ENCODE assay signal across 9 cellular contexts in genomic region chr17:7296189-7296861, GRCh38. TPM values are rescaled to one million over a fixed set of nuclear protein-coding genes. Genes with fewer than 3 reads are reported as not detected.
DNase-seq lines count a peak whose midpoint lies in the region; ATAC-seq and TF ChIP-seq lines count a peak whose summit lies in the region.
"Had no signal": no experiment of that assay in that cellular context is flagged by ENCODE, and none has a peak within 500 bp of the region (broad histone marks: within the 10 kb centered on the region; RNA-seq: fewer than 3 reads in every experiment).

No MANE protein-coding gene starts in this region.

- peaks cover 44% of the 10 kb centered on the region for H3K27me3 Mint-ChIP-seq in activated naive CD8-positive, alpha-beta T cell treated with anti-CD3 and anti-CD28 coated beads, Interleukin-2, amount 10 ng/mL, durations not matched to agents 7 days and 5 days

- TF ChIP-seq CTCF in LNCaP clone FGC (IDR thresholded peaks at IDR 0.05; ENCODE audit: control insufficient read depth, extremely low read depth, insufficient read depth) (peak; percentile 82), SK-N-SH (IDR thresholded peaks at IDR 0.05) (peak; percentile 88), heart left ventricle (IDR thresholded peaks at IDR 0.05) (peak; percentile 87 to 98 (median 95))

- no peak for TF ChIP-seq EP300 in SK-N-SH (IDR thresholded peaks at IDR 0.05; ENCODE audit: borderline replicate concordance in 1 of 2, low read depth in 1 of 2, low read length in 1 of 2)

- TF ChIP-seq RAD21 in SK-N-SH (IDR thresholded peaks at IDR 0.05; ENCODE audit: low read length) = peak; percentile 92

- in situ Hi-C loops in G401 (cut with HindIII; ENCODE audit: low sequenced_read_pairs) = no loop called here

- peaks cover 15% of the 10 kb centered on the region for H3F3A ChIP-seq in SK-N-SH (replicated peaks; ENCODE audit: insufficient read depth)

- H3K27ac ChIP-seq in SK-N-SH (ENCODE audit: low read depth in 2 of 2, low read length in 1 of 2) (no peak overlapping the region), heart left ventricle (peak overlapping the region; percentile 11 to 85 (median 72)), aorta (ENCODE audit: low read depth in 1 of 2, low read length in 2 of 2) (no peak overlapping the region)

- H3K4me3 Mint-ChIP-seq in activated naive CD8-positive, alpha-beta T cell treated with anti-CD3 and anti-CD28 coated beads, Interleukin-2, amount 10 ng/mL, durations not matched to agents 7 days and 5 days = peak overlapping the region; percentile 55

- POLR2A ChIA-PET in SK-N-SH (lab: Yijun Ruan, JAX) = interaction anchor here (1.0 to 1.3 kb wide), 2 partner anchors 15 to 62 kb away, joined by 3 to 5 read pairs; partner anchors contain the start of genes DVL2 and SLC2A4
- POLR2A ChIA-PET in activated naive CD8-positive, alpha-beta T cell treated with anti-CD3 and anti-CD28 coated beads, Interleukin-2, amount 10 ng/mL, durations not matched to agents 7 days and 5 days (lab: Charles Lee) = interaction anchor here (0.8 to 1.4 kb wide), 5 partner anchors 10 to 253 kb away, joined by 3 to 6 read pairs (median 3); partner anchors contain the start of gene SLC2A4

- peak; percentile 31 for ATAC-seq in activated naive CD8-positive, alpha-beta T cell treated with anti-CD3 and anti-CD28 coated beads, Interleukin-2, amount 10 ng/mL, durations not matched to agents 7 days and 5 days (ENCODE audit: low read depth)
- ATAC-seq in heart left ventricle = peak; percentile 73 to 86 (median 78)
- ATAC-seq in aorta (ENCODE audit: low FRiP score) = peak; percentile 92

- H3K27ac Mint-ChIP-seq in activated naive CD8-positive, alpha-beta T cell treated with anti-CD3 and anti-CD28 coated beads, Interleukin-2, amount 10 ng/mL, durations not matched to agents 7 days and 5 days = no peak overlapping the region

- no peaks in the 10 kb centered on the region for H3K9me3 Mint-ChIP-seq in activated naive CD8-positive, alpha-beta T cell treated with anti-CD3 and anti-CD28 coated beads, Interleukin-2, amount 10 ng/mL, durations not matched to agents 7 days and 5 days

- H3K4me2 ChIP-seq in SK-N-SH = peak overlapping the region; percentile 66; the same call in 1 of the 2 replicates

- H3K4me1 Mint-ChIP-seq in activated naive CD8-positive, alpha-beta T cell treated with anti-CD3 and anti-CD28 coated beads, Interleukin-2, amount 10 ng/mL, durations not matched to agents 7 days and 5 days = peaks cover 20% of the 10 kb centered on the region

- no peaks in the 10 kb centered on the region for H3K79me2 ChIP-seq in SK-N-SH (ENCODE audit: insufficient read depth)

- peaks cover 3 to 8% of the 10 kb centered on the region in 2 experiments; a peak in 1 of 4 replicates for H3K4me1 ChIP-seq in SK-N-SH (ENCODE audit: control insufficient read depth in 1 of 2, insufficient read depth in 2 of 2, low read depth in 1 of 2, low read length in 1 of 2)
- H3K4me1 ChIP-seq in heart left ventricle = peaks cover 2 to 56% (median 39%) of the 10 kb centered on the region in 12 donors
- H3K4me1 ChIP-seq in aorta (ENCODE audit: control insufficient read depth in 1 of 2, insufficient read depth in 2 of 2, low read length in 2 of 2) = no peaks in the 10 kb centered on the region

- H3K4me3 ChIP-seq in LNCaP clone FGC (ENCODE audit: low read depth, low read length) = no peak overlapping the region
- peak overlapping the region in 1 of 2 experiments; percentile 37; a peak in 1 of 4 replicates for H3K4me3 ChIP-seq in SK-N-SH (ENCODE audit: low read depth in 2 of 2, low read length in 1 of 2)
- peak overlapping the region in 9 of 12 donors; percentile 5 to 37 (median 26) for H3K4me3 ChIP-seq in heart left ventricle
- H3K4me3 ChIP-seq in aorta (ENCODE audit: low read length in 2 of 2) = no peak overlapping the region

- TF ChIP-seq POLR2A in heart left ventricle (IDR thresholded peaks at IDR 0.05) = peak in 1 of 2 donors; percentile 38

- WGBS in SK-N-SH (ENCODE audit: low lambda C conversion rate) = 15% methylated on average over 35 of the region's 51 CpGs
- 2 to 4% (median 2%) methylated on average over 18 to 51 of the region's 51 CpGs for WGBS in heart left ventricle, 4 donors
- 1 to 2% methylated on average over 51 of the region's 51 CpGs for WGBS in aorta, 2 donors

- CTCF ChIA-PET in SK-N-SH (lab: Yijun Ruan, JAX) = interaction anchor here (0.6 to 5.8 kb wide), 66 partner anchors 8 to 391 kb away, joined by 3 to 169 read pairs (median 6); partner anchors contain the start of genes ACADVL, ACAP1, CLDN7 and CTDNEP1

- H3K36me3 ChIP-seq in SK-N-SH (replicated peaks in 1 of 2; ENCODE audit: control insufficient read depth in 1 of 2, insufficient read depth in 2 of 2, low read length in 1 of 2) (no peaks in the 10 kb centered on the region), heart left ventricle (no peaks in the 10 kb centered on the region), aorta (ENCODE audit: control insufficient read depth in 1 of 2, insufficient read depth in 2 of 2, low read length in 1 of 2) (no peaks in the 10 kb centered on the region)

- no peaks in the 10 kb centered on the region for H3K36me3 Mint-ChIP-seq in activated naive CD8-positive, alpha-beta T cell treated with anti-CD3 and anti-CD28 coated beads, Interleukin-2, amount 10 ng/mL, durations not matched to agents 7 days and 5 days

- H4K20me1 ChIP-seq in SK-N-SH (ENCODE audit: insufficient read depth) = no peaks in the 10 kb centered on the region

- H3K27me3 ChIP-seq in SK-N-SH (ENCODE audit: insufficient read depth) (peaks cover 24% of the 10 kb centered on the region; the same call in 1 of the 2 replicates), heart left ventricle (peaks cover 0 to 49% (median 29%) of the 10 kb centered on the region in 9 donors), aorta (ENCODE audit: control insufficient read depth in 1 of 2, insufficient read depth in 2 of 2, low read length in 1 of 2) (peaks cover 0 to 2% of the 10 kb centered on the region in 2 donors)

- DNase-seq in G401 (ENCODE audit: low spot score) (peak; percentile 70), LNCaP clone FGC (ENCODE audit: low read depth) (no peak), SK-N-SH (peak; percentile 92), heart left ventricle (peak; percentile 86 to 93 (median 90)), posterior cingulate gyrus (peak; percentile 66 to 97 (median 78)), aorta (peak; percentile 88 to 96), KG1 (lab: John Stamatoyannopoulos, UW) (no peak)
- peak; percentile 82 for DNase-seq in activated naive CD8-positive, alpha-beta T cell treated with anti-CD3 and anti-CD28 coated beads, Interleukin-2, amount 10 ng/mL, durations not matched to agents 7 days and 5 days

- peak overlapping the region; percentile 45 for H2AFZ ChIP-seq in SK-N-SH (ENCODE audit: low read depth)

- no peaks in the 10 kb centered on the region for H3K9me2 ChIP-seq in SK-N-SH

- no peak overlapping the region for H3K9ac ChIP-seq in SK-N-SH

- no peaks in the 10 kb centered on the region for H3K9me3 ChIP-seq in SK-N-SH
- no peaks in the 10 kb centered on the region for H3K9me3 ChIP-seq in heart left ventricle
- H3K9me3 ChIP-seq in aorta (ENCODE audit: control insufficient read depth, low read length) = no peaks in the 10 kb centered on the region

- intact Hi-C loops in heart left ventricle (cut with DNase I) (loop anchor here (1.0 to 10.0 kb wide), 6 partner anchors 15 to 252 kb away; partner anchors contain the start of genes SLC2A4 (in 2 of the 10) and SLC16A11 (in 1 of the 10)), posterior cingulate gyrus (cut with DNase I) (loop anchor here (1.0 to 5.0 kb wide), 2 partner anchors 16 to 249 kb away; no protein-coding TSS in a partner anchor), aorta (cut with DNase I) (loop anchor here (1.0 to 10.0 kb wide), 3 partner anchors 16 to 252 kb away; partner anchors contain the start of genes CTDNEP1 (in 1 of the 2), ELP5 (in 1 of the 2) and SLC16A11 (in 1 of the 2))

RNA-seq across cellular contexts. Expression of gene YBX2, which starts 1.9 kb away (rescaled TPM):
- 20.5 and 20.9 TPM in 2 replicates for total RNA-seq in G401 (2014; rRNA removed; shearing (Covaris generic))
- polyA plus RNA-seq in SK-N-SH (2012; rRNA removed) (0.36 and 0.54 TPM in 2 replicates), heart left ventricle (1 to 10 TPM in 1 of 2 donors, under 1 TPM in 1; 0.43 to 2.0 TPM), aorta (1 to 10 TPM in 1 of 2 donors, not detected in 1; 5.6 TPM)
- 0.31 and 0.41 TPM in 2 replicates for polyA plus RNA-seq in SK-N-SH (2012; cell fraction: cytosol; rRNA removed)
- polyA plus RNA-seq in SK-N-SH (2012; cell fraction: nucleus; rRNA removed) = 1.9 and 2.0 TPM in 2 replicates
- 1 to 10 TPM in 1 of 2 experiments, under 1 TPM in 1; 0.37 to 1.2 TPM for total RNA-seq in activated naive CD8-positive, alpha-beta T cell treated with anti-CD3 and anti-CD28 coated beads, Interleukin-2, amount 10 ng/mL, durations not matched to agents 7 days and 5 days
- total RNA-seq in heart left ventricle (1 to 10 TPM in 1 of 9 donors, under 1 TPM in 8; 0.32 to 1.6 (median 0.56) TPM), aorta (under 1 TPM; 0.10 to 0.60 TPM)
- total RNA-seq: glomerular endothelial cell had no signal

RNA-seq across cellular contexts. Expression of gene EIF5A, which starts 11.1 kb away (rescaled TPM):
- 1,140 and 1,147 TPM in 2 replicates for total RNA-seq in G401 (2014; rRNA removed; shearing (Covaris generic))
- polyA plus RNA-seq in SK-N-SH (2012; rRNA removed) (711 and 971 TPM in 2 replicates), heart left ventricle (100 to 1,000 TPM; 403 to 934 TPM), aorta (100 to 1,000 TPM; 223 to 232 TPM)
- polyA plus RNA-seq in SK-N-SH (2012; cell fraction: cytosol; rRNA removed) = 580 and 792 TPM in 2 replicates
- 284 and 445 TPM in 2 replicates for polyA plus RNA-seq in SK-N-SH (2012; cell fraction: nucleus; rRNA removed)
- total RNA-seq in activated naive CD8-positive, alpha-beta T cell treated with anti-CD3 and anti-CD28 coated beads, Interleukin-2, amount 10 ng/mL, durations not matched to agents 7 days and 5 days = 100 to 1,000 TPM; 420 to 451 TPM
- total RNA-seq in heart left ventricle (100 to 1,000 TPM; 120 to 500 (median 257) TPM), aorta (100 to 1,000 TPM; 198 to 280 TPM)

RNA-seq across cellular contexts. Expression of gene SLC2A4, which starts 14.8 kb away (rescaled TPM):
- total RNA-seq in G401 (2014; rRNA removed; shearing (Covaris generic)) = 2.3 and 2.7 TPM in 2 replicates
- 0.44 and 0.54 TPM in 2 replicates for polyA plus RNA-seq in SK-N-SH (2012; rRNA removed)
- 0.14 and 0.24 TPM in 2 replicates for polyA plus RNA-seq in SK-N-SH (2012; cell fraction: cytosol; rRNA removed)
- polyA plus RNA-seq in SK-N-SH (2012; cell fraction: nucleus; rRNA removed) = 0.83 and 1.3 TPM in 2 replicates
- total RNA-seq in activated naive CD8-positive, alpha-beta T cell treated with anti-CD3 and anti-CD28 coated beads, Interleukin-2, amount 10 ng/mL, durations not matched to agents 7 days and 5 days = not detected
- total RNA-seq in heart left ventricle = 100 to 1,000 TPM in 7 of 9 donors, 10 to 100 TPM in 2; 82.0 to 184 (median 172) TPM
- polyA plus RNA-seq in heart left ventricle = 100 to 1,000 TPM in 1 of 2 donors, 10 to 100 TPM in 1; 48.5 to 107 TPM
- 1 to 10 TPM; 2.5 to 3.9 TPM for total RNA-seq in aorta
- polyA plus RNA-seq in aorta = 1 to 10 TPM in 1 of 2 donors, under 1 TPM in 1; 0.63 to 1.6 TPM
- total RNA-seq: glomerular endothelial cell had no signal

RNA-seq across cellular contexts. Expression of gene GPS2, which starts 18.8 kb away (rescaled TPM):
- total RNA-seq in G401 (2014; rRNA removed; shearing (Covaris generic)) = 109 and 113 TPM in 2 replicates
- polyA plus RNA-seq in SK-N-SH (2012; rRNA removed) = 67.0 and 102 TPM in 2 replicates
- 75.9 and 78.5 TPM in 2 replicates for polyA plus RNA-seq in SK-N-SH (2012; cell fraction: cytosol; rRNA removed)
- polyA plus RNA-seq in SK-N-SH (2012; cell fraction: nucleus; rRNA removed) = 216 and 229 TPM in 2 replicates
- total RNA-seq in activated naive CD8-positive, alpha-beta T cell treated with anti-CD3 and anti-CD28 coated beads, Interleukin-2, amount 10 ng/mL, durations not matched to agents 7 days and 5 days = 10 to 100 TPM; 97.1 to 98.5 TPM
- 100 to 1,000 TPM in 1 of 9 donors, 10 to 100 TPM in 8; 51.0 to 118 (median 61.2) TPM for total RNA-seq in heart left ventricle
- polyA plus RNA-seq in heart left ventricle = 10 to 100 TPM; 81.6 to 88.4 TPM
- total RNA-seq in aorta = 10 to 100 TPM; 49.5 to 55.6 TPM
- 10 to 100 TPM; 55.0 to 99.1 TPM for polyA plus RNA-seq in aorta

RNA-seq across cellular contexts. Expression of gene NEURL4, which starts 32.8 kb away (rescaled TPM):
- total RNA-seq in G401 (2014; rRNA removed; shearing (Covaris generic)) = 21.4 and 50.0 TPM in 2 replicates
- polyA plus RNA-seq in SK-N-SH (2012; rRNA removed) (20.7 and 22.1 TPM in 2 replicates), heart left ventricle (10 to 100 TPM; 23.0 to 29.6 TPM), aorta (10 to 100 TPM in 1 of 2 donors, 1 to 10 TPM in 1; 7.3 to 52.8 TPM)
- 4.9 and 7.6 TPM in 2 replicates for polyA plus RNA-seq in SK-N-SH (2012; cell fraction: cytosol; rRNA removed)
- 156 and 173 TPM in 2 replicates for polyA plus RNA-seq in SK-N-SH (2012; cell fraction: nucleus; rRNA removed)
- total RNA-seq in activated naive CD8-positive, alpha-beta T cell treated with anti-CD3 and anti-CD28 coated beads, Interleukin-2, amount 10 ng/mL, durations not matched to agents 7 days and 5 days = 10 to 100 TPM; 53.4 to 58.6 TPM
- total RNA-seq in heart left ventricle (10 to 100 TPM; 13.6 to 39.2 (median 27.6) TPM), aorta (10 to 100 TPM; 24.5 to 36.7 TPM)

Comparison
In these comparisons a context has a peak if more than half of its experiments do, and no peak if none do; other contexts are left out.
1. DNase-seq: peak in G401 (single experiment), SK-N-SH (single experiment), activated naive CD8-positive, alpha-beta T cell treated with anti-CD3 and anti-CD28 coated beads, Interleukin-2, amount 10 ng/mL, durations not matched to agents 7 days and 5 days (single experiment), heart left ventricle (5 of 5), posterior cingulate gyrus (10 of 10) and aorta (2 of 2); none in LNCaP clone FGC (single experiment) and KG1 (single experiment).
2. H3K4me3 ChIP-seq: peak in heart left ventricle (9 of 12); none in LNCaP clone FGC (single experiment) and aorta (0 of 2).
3. H3K27ac ChIP-seq: peak in heart left ventricle (12 of 12); none in SK-N-SH (0 of 2) and aorta (0 of 2).
4. ATAC-seq: peak in every context shown above with its lines; median percentile 92 in aorta; 78 in heart left ventricle; 31 in activated naive CD8-positive, alpha-beta T cell treated with anti-CD3 and anti-CD28 coated beads, Interleukin-2, amount 10 ng/mL, durations not matched to agents 7 days and 5 days.
5. RNA of gene SLC2A4, which starts 14.8 kb away (total RNA-seq): 82.0 to 184 TPM in heart left ventricle; 2.5 to 3.9 TPM in aorta, 2.3 to 2.7 TPM in G401 and not detected in activated naive CD8-positive, alpha-beta T cell treated with anti-CD3 and anti-CD28 coated beads, Interleukin-2, amount 10 ng/mL, durations not matched to agents 7 days and 5 days; every median in the first group is over 10 times any median in the second.
6. Peak in every context shown above with its lines, with median percentiles within 50 percentile points of each other: CTCF ChIP-seq.